ENCODE assay signal across 9 cellular contexts in the genomic region with DNA sequence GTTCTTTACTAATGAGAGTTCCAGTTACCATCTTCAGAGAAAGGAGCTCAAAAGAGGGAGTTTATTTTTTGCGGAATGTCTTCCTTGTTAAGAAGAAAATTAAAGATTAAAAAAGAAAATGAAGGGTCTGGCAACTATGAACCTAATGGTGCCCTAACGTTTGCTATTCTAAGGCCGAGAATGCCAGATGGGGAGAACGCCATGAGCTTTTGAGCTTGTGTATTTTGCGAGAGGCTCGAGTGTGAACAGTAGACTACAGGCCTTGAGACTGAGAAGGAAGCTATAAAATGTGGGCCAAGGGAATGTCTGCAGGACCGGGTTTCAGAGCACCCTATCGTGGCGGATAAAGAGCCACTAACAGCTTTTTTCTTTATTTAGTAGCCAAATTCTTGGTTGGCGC. TPM values are rescaled to one million over a fixed set of nuclear protein-coding genes. Genes with fewer than 3 reads are reported as not detected.
DNase-seq lines count a peak whose midpoint lies in the region; ATAC-seq and TF ChIP-seq lines count a peak whose summit lies in the region.
"Had no signal": no experiment of that assay in that cellular context is flagged by ENCODE, and none has a peak within 500 bp of the region (broad histone marks: within the 10 kb centered on the region; RNA-seq: fewer than 3 reads in every experiment).

No MANE protein-coding gene starts in this region.

- peaks cover 22% of the 10 kb centered on the region for H3K4me1 Mint-ChIP-seq in CD4-positive, alpha-beta T cell (ENCODE audit: low read depth)
- peaks cover 11% of the 10 kb centered on the region for H3K4me1 Mint-ChIP-seq in endothelial cell (ENCODE audit: unreplicated experiment)
- H3K4me1 Mint-ChIP-seq in osteocyte (ENCODE audit: unreplicated experiment): peaks cover 13% of the 10 kb centered on the region

- peaks cover 27% of the 10 kb centered on the region for H3K27me3 Mint-ChIP-seq in CD4-positive, alpha-beta T cell
- peaks cover 8% of the 10 kb centered on the region for H3K27me3 Mint-ChIP-seq in endothelial cell (ENCODE audit: unreplicated experiment)
- H3K27me3 Mint-ChIP-seq in osteocyte (ENCODE audit: unreplicated experiment): peaks cover 53% of the 10 kb centered on the region

- intact Hi-C loops in CD4-positive, alpha-beta T cell (cut with DNase I, micrococcal nuclease): loop anchor here in 1 of 2 experiments (2.0 to 10.0 kb wide), 4 partner anchors 202 to 1800 kb away; partner anchors contain the start of genes ERCC5, TMTC4 and TPP2
- intact Hi-C loops in lower leg skin (cut with DNase I; ENCODE audit: low total_unique reads): no loop called here

- H3K36me3 ChIP-seq in NT2/D1 (ENCODE audit: insufficient read depth, insufficient read length, low read length): no peaks in the 10 kb centered on the region

- H3K27ac Mint-ChIP-seq in CD4-positive, alpha-beta T cell: peak overlapping the region; percentile 77
- H3K27ac Mint-ChIP-seq in endothelial cell (ENCODE audit: unreplicated experiment): peak overlapping the region; percentile 88
- H3K27ac Mint-ChIP-seq in osteocyte (ENCODE audit: unreplicated experiment): peak overlapping the region; percentile 74

- H3K4me3 Mint-ChIP-seq in CD4-positive, alpha-beta T cell: peak overlapping the region; percentile 95
- H3K4me3 Mint-ChIP-seq in endothelial cell (ENCODE audit: unreplicated experiment) (peak overlapping the region; percentile 91), osteocyte (ENCODE audit: unreplicated experiment) (peak overlapping the region; percentile 80)

- H3K36me3 Mint-ChIP-seq in CD4-positive, alpha-beta T cell (ENCODE audit: low read depth): no peaks in the 10 kb centered on the region
- no peaks in the 10 kb centered on the region for H3K36me3 Mint-ChIP-seq in endothelial cell (ENCODE audit: low read depth, unreplicated experiment)
- H3K36me3 Mint-ChIP-seq in osteocyte (ENCODE audit: unreplicated experiment): no peaks in the 10 kb centered on the region

- ATAC-seq in CD4-positive, alpha-beta T cell (ENCODE audit: poor library complexity): no peak
- ATAC-seq in HG02763 (IDR thresholded peaks at IDR 0.05; ENCODE audit: unreplicated experiment): no peak

- no peak for TF ChIP-seq CTCF in CD4-positive, alpha-beta T cell (IDR thresholded peaks at IDR 0.05)
- TF ChIP-seq CTCF in endothelial cell (IDR thresholded peaks at IDR 0.05; ENCODE audit: unreplicated experiment) (no peak), osteocyte (IDR thresholded peaks at IDR 0.05) (no peak), lower leg skin (IDR thresholded peaks at IDR 0.05) (no peak)

- 87 to 90% methylated on average over 10 of the region's 10 CpGs for WGBS in lower leg skin, 2 donors

- CTCF ChIA-PET in CD4-positive, alpha-beta T cell (lab: Charles Lee): interaction anchor here (0.6 kb wide), 1 partner anchor 10 kb away, joined by 3 read pairs; no protein-coding TSS in a partner anchor

- H3K27ac ChIP-seq in CD4-positive, alpha-beta T cell (ENCODE audit: low read depth, low read length): no peak overlapping the region

- POLR2A ChIA-PET in CD4-positive, alpha-beta T cell (lab: Charles Lee): interaction anchor here (0.8 to 3.2 kb wide), 4 partner anchors 9 to 451 kb away, joined by 3 to 23 read pairs (median 8); partner anchors contain the start of genes ERCC5, TEX30 and TPP2

- peaks cover 11% of the 10 kb centered on the region for H3K27me3 ChIP-seq in CD4-positive, alpha-beta T cell (ENCODE audit: control insufficient read depth, insufficient read depth, low read length)
- H3K27me3 ChIP-seq in NT2/D1 (ENCODE audit: insufficient read depth, insufficient read length): peaks cover 15% of the 10 kb centered on the region

- no peaks in the 10 kb centered on the region for H3K9me3 Mint-ChIP-seq in CD4-positive, alpha-beta T cell
- H3K9me3 Mint-ChIP-seq in endothelial cell (ENCODE audit: unreplicated experiment) (no peaks in the 10 kb centered on the region), osteocyte (ENCODE audit: unreplicated experiment) (no peaks in the 10 kb centered on the region)

- H3K4me3 ChIP-seq in NT2/D1 (ENCODE audit: insufficient read length, low read depth) (peak overlapping the region; percentile 83), lower leg skin (ENCODE audit: low read depth, poor library complexity, severe bottlenecking) (no peak overlapping the region)

- H3K4me1 ChIP-seq in NT2/D1 (ENCODE audit: insufficient read depth, insufficient read length): no peaks in the 10 kb centered on the region

- peak overlapping the region; percentile 93 for H3K9ac ChIP-seq in NT2/D1 (ENCODE audit: insufficient read length, low read depth)

- no peak for TF ChIP-seq POLR2A in lower leg skin (IDR thresholded peaks at IDR 0.05)

- DNase-seq in CD4-positive, alpha-beta T cell: no peak
- DNase-seq in NT2/D1 (ENCODE audit: low read depth, low spot score): no peak
- no peak for DNase-seq in endothelial cell (ENCODE audit: low spot score)
- no peak for DNase-seq in osteocyte (ENCODE audit: extremely low spot score, unreplicated experiment)
- DNase-seq in lower leg skin (ENCODE audit: low spot score in 2 of 2): no peak
- DNase-seq in NCI-H2107 (lab: John Stamatoyannopoulos, UW): no peak
- DNase-seq in KG1 (lab: John Stamatoyannopoulos, UW): no peak

- no peaks in the 10 kb centered on the region for H3K9me3 ChIP-seq in CD4-positive, alpha-beta T cell (ENCODE audit: control insufficient read depth, low read length)
- no peaks in the 10 kb centered on the region for H3K9me3 ChIP-seq in NT2/D1 (ENCODE audit: insufficient read depth, low read length)

RNA-seq across cellular contexts. Expression of gene FGF14, which starts 6.7 kb away (rescaled TPM):
- not detected for total RNA-seq in CD4-positive, alpha-beta T cell
- total RNA-seq in endothelial cell (ENCODE audit: unreplicated experiment) (0.13 TPM), osteocyte (0.13 and 0.24 TPM in 2 replicates), lower leg skin (1 to 10 TPM in 1 of 4 donors, under 1 TPM in 3; 0.36 to 1.9 (median 0.45) TPM)
- total RNA-seq: myocyte had no signal
